22 cellular contexts compared by ENCODE assay signal in the genomic region with DNA sequence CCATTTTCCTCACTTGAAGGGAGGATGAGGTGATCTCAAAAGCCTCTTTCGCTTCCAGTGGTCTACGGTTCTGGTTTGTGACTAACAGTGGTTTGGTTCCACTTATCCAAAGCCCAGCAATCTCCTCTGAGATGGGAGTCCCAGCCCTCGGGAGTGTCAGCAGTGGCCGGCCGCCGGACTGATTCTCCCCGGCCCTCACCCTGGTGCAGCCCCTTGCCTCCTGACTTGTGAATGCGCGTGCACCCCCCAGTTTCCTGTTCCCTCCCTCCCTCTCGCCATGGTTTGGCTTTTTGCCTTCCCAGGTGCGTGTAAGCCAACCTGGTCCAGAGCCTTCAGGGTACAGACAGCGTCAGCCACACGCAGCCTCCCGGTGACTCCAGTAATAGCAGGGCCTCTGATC.
A peak's percentile ranks its signal among the peaks of the same experiment; 100 is the strongest.
DNase-seq lines count a peak whose midpoint lies in the region; ATAC-seq and TF ChIP-seq lines count a peak whose summit lies in the region.
"Had no signal": no experiment of that assay in that cellular context is flagged by ENCODE, and none has a peak within 500 bp of the region (broad histone marks: within the 10 kb centered on the region; RNA-seq: fewer than 3 reads in every experiment).

No MANE protein-coding gene starts in this region.

- H3K4me1 ChIP-seq in foreskin keratinocyte (peaks cover 43% of the 10 kb centered on the region), BE2C (no peaks in the 10 kb centered on the region)

- no peak overlapping the region for H3K27ac Mint-ChIP-seq in natural killer cell treated with Interleukin-12 subunit alpha and Interleukin-12 subunit beta and Interleukin-15 and Interleukin-18, amount 100 ng/mL, for 72 hours
- no peak overlapping the region for H3K27ac Mint-ChIP-seq in natural killer cell
- H3K27ac Mint-ChIP-seq: CD4-positive, CD25-positive, alpha-beta regulatory T cell had no signal

- peak; percentile 44 for DNase-seq in natural killer cell treated with Interleukin-12 subunit alpha and Interleukin-12 subunit beta and Interleukin-15 and Interleukin-18, amount 100 ng/mL, for 72 hours (ENCODE audit: low spot score)
- DNase-seq in natural killer cell, result no peak
- peak in 1 of 2 donors; percentile 58 for DNase-seq in foreskin keratinocyte
- DNase-seq in NCI-H1417 (lab: John Stamatoyannopoulos, UW), result no peak
- DNase-seq in BE2C, result no peak
- no peak for DNase-seq in foreskin melanocyte
- DNase-seq: 8988T; ACHN; CD4-positive, CD25-positive, alpha-beta regulatory T cell; KBM-7; MV-4-11; NCI-H1105; NCI-H146; NCI-H1930; NCI-H446 treated with DMSO at 0.1 percent for 48 hours; NCI-H526; SHP77 treated with DMSO at 0.1 percent for 48 hours had no signal

- peak overlapping the region; percentile 97 for H3K27ac ChIP-seq in foreskin keratinocyte
- peak overlapping the region in 14 of 21 experiments; percentile 50 to 84 (median 74) for H3K27ac ChIP-seq in skin epidermis
- H3K27ac ChIP-seq: BLaER1, SK-N-MC had no signal

- TF ChIP-seq CTCF in natural killer cell (IDR thresholded peaks at IDR 0.05) (no peak), foreskin keratinocyte (conservative IDR thresholded peaks at IDR 0.05) (peak; percentile 41), BE2C (IDR thresholded peaks at IDR 0.05; ENCODE audit: low read depth, low read length) (no peak)

- H3K4me3 ChIP-seq in skin epidermis, result no peak overlapping the region
- no peak overlapping the region for H3K4me3 ChIP-seq in BE2C (ENCODE audit: low read depth, low read length)
- H3K4me3 ChIP-seq: BLaER1, SK-N-MC had no signal

- H3K4me1 Mint-ChIP-seq in natural killer cell treated with Interleukin-12 subunit alpha and Interleukin-12 subunit beta and Interleukin-15 and Interleukin-18, amount 100 ng/mL, for 72 hours (ENCODE audit: low read depth in 2 of 2), result peaks cover 6 to 15% of the 10 kb centered on the region in 2 donors
- H3K4me1 Mint-ChIP-seq in natural killer cell, result peaks cover 7 to 8% of the 10 kb centered on the region in 2 donors

- no peaks in the 10 kb centered on the region for H3K36me3 ChIP-seq in BE2C
- H3K36me3 ChIP-seq: BLaER1 had no signal

- H3K4me3 Mint-ChIP-seq in natural killer cell treated with Interleukin-12 subunit alpha and Interleukin-12 subunit beta and Interleukin-15 and Interleukin-18, amount 100 ng/mL, for 72 hours, result no peak overlapping the region
- H3K4me3 Mint-ChIP-seq in natural killer cell, result no peak overlapping the region
- H3K4me3 Mint-ChIP-seq: CD4-positive, CD25-positive, alpha-beta regulatory T cell had no signal

- H3K9me3 Mint-ChIP-seq in natural killer cell treated with Interleukin-12 subunit alpha and Interleukin-12 subunit beta and Interleukin-15 and Interleukin-18, amount 100 ng/mL, for 72 hours, result peaks cover 5% of the 10 kb centered on the region
- H3K9me3 Mint-ChIP-seq in natural killer cell, result no peaks in the 10 kb centered on the region

- intact Hi-C loops in natural killer cell (cut with micrococcal nuclease), result no loop called here

- no peaks in the 10 kb centered on the region for H3K27me3 ChIP-seq in foreskin keratinocyte
- H3K27me3 ChIP-seq in BE2C, result no peaks in the 10 kb centered on the region
- H3K27me3 ChIP-seq: BLaER1 had no signal

- H3K27me3 Mint-ChIP-seq in natural killer cell treated with Interleukin-12 subunit alpha and Interleukin-12 subunit beta and Interleukin-15 and Interleukin-18, amount 100 ng/mL, for 72 hours, result no peaks in the 10 kb centered on the region
- no peaks in the 10 kb centered on the region for H3K27me3 Mint-ChIP-seq in natural killer cell (ENCODE audit: low read depth in 2 of 2)

- peaks cover 4% of the 10 kb centered on the region for H3K36me3 Mint-ChIP-seq in natural killer cell treated with Interleukin-12 subunit alpha and Interleukin-12 subunit beta and Interleukin-15 and Interleukin-18, amount 100 ng/mL, for 72 hours
- H3K36me3 Mint-ChIP-seq in natural killer cell, result no peaks in the 10 kb centered on the region

- H3K9me3 ChIP-seq in BE2C, result no peaks in the 10 kb centered on the region

- ATAC-seq in natural killer cell treated with Interleukin-12 subunit alpha and Interleukin-12 subunit beta and Interleukin-15 and Interleukin-18, amount 100 ng/mL, for 72 hours, result no peak
- ATAC-seq in natural killer cell, result no peak
- no peak for ATAC-seq in foreskin keratinocyte
- ATAC-seq in HG03565 (IDR thresholded peaks at IDR 0.05; ENCODE audit: unreplicated experiment), result no peak
- ATAC-seq: Panc1 had no signal
